22 cellular contexts compared by ENCODE assay signal in the genomic region with DNA sequence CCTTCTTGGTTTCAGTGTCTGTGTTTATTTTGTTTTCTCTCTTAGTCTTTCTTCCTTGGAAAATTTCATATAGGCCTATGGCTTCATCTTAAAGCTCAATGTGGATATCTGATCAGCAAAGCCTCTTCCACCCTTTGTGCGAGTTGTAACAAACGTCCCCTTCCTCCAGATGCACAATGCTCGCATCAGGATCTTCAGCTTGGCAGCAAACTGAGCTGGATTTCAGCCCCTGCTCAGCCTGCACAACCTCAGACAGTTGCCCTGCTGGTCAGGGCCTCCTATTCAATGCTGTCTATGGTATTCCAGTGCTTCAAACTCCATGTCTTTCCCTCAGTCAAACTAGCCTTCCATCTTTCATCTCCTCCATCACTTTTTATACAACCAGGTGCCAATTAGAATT.
DNase-seq lines count a peak whose midpoint lies in the region; ATAC-seq lines count a peak whose summit lies in the region.
"Had no signal": no experiment of that assay in that cellular context is flagged by ENCODE, and none has a peak within 500 bp of the region (broad histone marks: within the 10 kb centered on the region; RNA-seq: fewer than 3 reads in every experiment).

No MANE protein-coding gene starts in this region.

- H3K9ac ChIP-seq in adipocyte (ENCODE audit: low read length): peak overlapping the region; percentile 76

- no peaks in the 10 kb centered on the region for H3K9me3 Mint-ChIP-seq in activated CD4-positive, alpha-beta T cell treated with anti-CD3 and anti-CD28 coated beads, Interleukin-2, amount 10 ng/mL, durations not matched to agents 7 days and 5 days
- H3K9me3 Mint-ChIP-seq: activated naive CD4-positive, alpha-beta T cell treated with anti-CD3 and anti-CD28 coated beads for 36 hours; neural crest cell had no signal

- no peaks in the 10 kb centered on the region for H3K36me3 Mint-ChIP-seq in activated CD4-positive, alpha-beta T cell treated with anti-CD3 and anti-CD28 coated beads, Interleukin-2, amount 10 ng/mL, durations not matched to agents 7 days and 5 days (ENCODE audit: low read depth)
- H3K36me3 Mint-ChIP-seq: CD4-positive, CD25-positive, alpha-beta regulatory T cell; mesothelial cell of epicardium had no signal

- H3K4me1 ChIP-seq in adipocyte (ENCODE audit: control insufficient read depth, insufficient read depth, low read length): peaks cover 81% of the 10 kb centered on the region

- no peak overlapping the region for H3K27ac Mint-ChIP-seq in activated CD4-positive, alpha-beta T cell treated with anti-CD3 and anti-CD28 coated beads, Interleukin-2, amount 10 ng/mL, durations not matched to agents 7 days and 5 days
- H3K27ac Mint-ChIP-seq: activated naive CD4-positive, alpha-beta T cell treated with anti-CD3 and anti-CD28 coated beads for 36 hours; CD4-positive, CD25-positive, alpha-beta regulatory T cell; mesothelial cell of epicardium had no signal

- no peaks in the 10 kb centered on the region for H3K9me3 ChIP-seq in adipocyte (ENCODE audit: control insufficient read depth, low read length)
- H3K9me3 ChIP-seq: suprapubic skin had no signal

- peak overlapping the region; percentile 38 for H3K4me3 ChIP-seq in adipocyte (ENCODE audit: low read length)
- H3K4me3 ChIP-seq: suprapubic skin had no signal

- POLR2A ChIA-PET in activated CD4-positive, alpha-beta T cell treated with anti-CD3 and anti-CD28 coated beads, Interleukin-2, amount 10 ng/mL, durations not matched to agents 7 days and 5 days (lab: Charles Lee): no interaction called here

- no peaks in the 10 kb centered on the region for H3K27me3 ChIP-seq in adipocyte (replicated peaks; ENCODE audit: control insufficient read depth, insufficient read depth, low read length)
- H3K27me3 ChIP-seq: suprapubic skin had no signal

- CTCF ChIA-PET in activated CD4-positive, alpha-beta T cell treated with anti-CD3 and anti-CD28 coated beads, Interleukin-2, amount 10 ng/mL, durations not matched to agents 7 days and 5 days (lab: Charles Lee): no interaction called here

- no peaks in the 10 kb centered on the region for H3K27me3 Mint-ChIP-seq in activated CD4-positive, alpha-beta T cell treated with anti-CD3 and anti-CD28 coated beads, Interleukin-2, amount 10 ng/mL, durations not matched to agents 7 days and 5 days
- H3K27me3 Mint-ChIP-seq: CD4-positive, CD25-positive, alpha-beta regulatory T cell had no signal

- H3K4me1 Mint-ChIP-seq in activated CD4-positive, alpha-beta T cell treated with anti-CD3 and anti-CD28 coated beads, Interleukin-2, amount 10 ng/mL, durations not matched to agents 7 days and 5 days: no peaks in the 10 kb centered on the region
- H3K4me1 Mint-ChIP-seq: CD4-positive, CD25-positive, alpha-beta regulatory T cell; neural crest cell had no signal

- H3K4me3 Mint-ChIP-seq in activated CD4-positive, alpha-beta T cell treated with anti-CD3 and anti-CD28 coated beads, Interleukin-2, amount 10 ng/mL, durations not matched to agents 7 days and 5 days: no peak overlapping the region
- H3K4me3 Mint-ChIP-seq: activated naive CD4-positive, alpha-beta T cell treated with anti-CD3 and anti-CD28 coated beads for 36 hours; CD4-positive, CD25-positive, alpha-beta regulatory T cell; mesothelial cell of epicardium; neural crest cell had no signal

- ATAC-seq in GM18511 (IDR thresholded peaks at IDR 0.05; ENCODE audit: unreplicated experiment) (no peak), GM18868 (IDR thresholded peaks at IDR 0.05; ENCODE audit: unreplicated experiment) (no peak)

- no peaks in the 10 kb centered on the region for H3K36me3 ChIP-seq in adipocyte (ENCODE audit: control insufficient read depth, insufficient read depth, low read length, severe bottlenecking)
- H3K36me3 ChIP-seq: suprapubic skin had no signal

- DNase-seq in EH (ENCODE audit: low read depth): peak; percentile 36
- no peak for DNase-seq in adipocyte (ENCODE audit: low read depth)
- DNase-seq in inferior parietal cortex (ENCODE audit: extremely low spot score): peak; percentile 35
- peak; percentile 56 for DNase-seq in pons (ENCODE audit: low spot score)
- DNase-seq in stimulated activated CD4-positive, alpha-beta T cell treated with anti-CD3 and anti-CD28 coated beads, Interleukin-4, amount 100 ng/mL, for 1 hour: no peak
- no peak for DNase-seq in activated CD4-positive, alpha-beta T cell treated with anti-CD3 and anti-CD28 coated beads, Interleukin-2, amount 10 ng/mL, durations not matched to agents 7 days and 5 days
- DNase-seq: activated CD4-positive, CD25-positive, alpha-beta regulatory T cell treated with anti-CD3 and anti-CD28 coated beads, Interleukin-2, amount 50 U/mL, for 72 hours; activated CD8-positive, alpha-beta memory T cell treated with anti-CD3 and anti-CD28 coated beads for 24 hours; activated naive CD4-positive, alpha-beta T cell treated with anti-CD3 and anti-CD28 coated beads for 36 hours; activated T-cell treated with anti-CD3 and anti-CD28 coated beads, Interleukin-2, amount 50 U/mL, for 48 hours; CD4-positive, CD25-positive, alpha-beta regulatory T cell; cerebellar nuclear complex; DMS 273 treated with DMSO at 0.1 percent for 48 hours; effector memory CD4-positive, alpha-beta T cell; NCI-H2107; NCI-H510A treated with DMSO at 0.1 percent for 48 hours; RPMI8226 had no signal

Comparison
In these comparisons a context has a peak if more than half of its experiments do, and no peak if none do; other contexts are left out.
1. DNase-seq: peak in EH (single experiment), inferior parietal cortex (single experiment) and pons (single experiment); none in adipocyte (single experiment), stimulated activated CD4-positive, alpha-beta T cell treated with anti-CD3 and anti-CD28 coated beads, Interleukin-4, amount 100 ng/mL, for 1 hour (single experiment) and activated CD4-positive, alpha-beta T cell treated with anti-CD3 and anti-CD28 coated beads, Interleukin-2, amount 10 ng/mL, durations not matched to agents 7 days and 5 days (single experiment).